Comparison of ENCODE assay signal across 29 cellular contexts in genomic region chr14:28299227-28299626, GRCh38.
"Had no signal": no experiment of that assay in that cellular context is flagged by ENCODE, and none has a peak within 500 bp of the region (broad histone marks: within the 10 kb centered on the region; RNA-seq: fewer than 3 reads in every experiment).

No MANE protein-coding gene starts in this region.

- H3K36me3 ChIP-seq: ascending aorta, cardiac muscle cell had no signal

- DNase-seq: activated B cell treated with CpG ODN at 0.5 μM for 24 hours; activated CD4-positive, alpha-beta memory T cell treated with anti-CD3 and anti-CD28 coated beads for 36 hours; activated CD4-positive, alpha-beta T cell treated with anti-CD3 and anti-CD28 coated beads for 4 hours; activated CD4-positive, alpha-beta T cell treated with anti-CD3 and anti-CD28 coated beads, Interleukin-2, amount 10 ng/mL, durations not matched to agents 24 days and 14 days; activated CD4-positive, alpha-beta T cell treated with anti-CD3 and anti-CD28 coated beads, Interleukin-2, amount 50 U/mL, for 1 hour; activated CD4-positive, alpha-beta T cell treated with anti-CD3 and anti-CD28 coated beads, Interleukin-2, amount 50 U/mL, for 4 hours; activated CD4-positive, CD25-positive, alpha-beta regulatory T cell treated with anti-CD3 and anti-CD28 coated beads, Interleukin-2, amount 50 U/mL, for 72 hours; activated CD8-positive, alpha-beta memory T cell treated with anti-CD3 and anti-CD28 coated beads, Interleukin-2, amount 50 U/mL, for 4 hours; activated CD8-positive, alpha-beta T cell treated with anti-CD3 and anti-CD28 coated beads for 36 hours; activated effector memory CD4-positive, alpha-beta T cell treated with anti-CD3 and anti-CD28 coated beads, Interleukin-2, amount 50 U/mL, for 16 hours; activated gamma-delta T cell treated with Interleukin-2 at 50 U/mL for 16 hours; activated naive CD4-positive, alpha-beta T cell; activated naive CD4-positive, alpha-beta T cell treated with anti-CD3 and anti-CD28 coated beads for 36 hours; activated naive CD4-positive, alpha-beta T cell treated with anti-CD3 and anti-CD28 coated beads, Interleukin-2, amount 50 U/mL, for 16 hours; activated naive CD8-positive, alpha-beta T cell treated with anti-CD3 and anti-CD28 coated beads for 36 hours; activated T-cell treated with anti-CD3 and anti-CD28 coated beads for 4 hours; activated T-cell treated with anti-CD3 and anti-CD28 coated beads, Interleukin-2, amount 50 U/mL, for 1 hour; activated T-cell treated with anti-CD3 and anti-CD28 coated beads, Interleukin-2, amount 50 U/mL, for 4 hours; activated T-cell treated with anti-CD3 and anti-CD28 coated beads, Interleukin-2, amount 50 U/mL, for 72 hours; caudate nucleus; cerebellar nuclear complex; T-helper 1 cell; T-helper 2 cell; T-helper 9 cell had no signal

- ATAC-seq: activated CD8-positive, alpha-beta T cell treated with anti-CD3 and anti-CD28 coated beads for 36 hours; activated naive CD4-positive, alpha-beta T cell treated with anti-CD3 and anti-CD28 coated beads, Interleukin-2, amount 50 U/mL, for 72 hours; activated T-cell treated with anti-CD3 and anti-CD28 coated beads, Interleukin-2, amount 50 U/mL, for 4 hours; activated T-cell treated with anti-CD3 and anti-CD28 coated beads, Interleukin-2, amount 50 U/mL, for 72 hours; activated T-helper 17 cell treated with anti-CD3 and anti-CD28 coated beads, Interleukin-2, amount 50 U/mL, for 72 hours had no signal

- H3K27me3 ChIP-seq: ascending aorta, cardiac muscle cell had no signal

- H3K4me1 ChIP-seq: ascending aorta had no signal

- H3K9me3 ChIP-seq: ascending aorta had no signal

- H3K27ac ChIP-seq: ascending aorta, cardiac muscle cell, VCaP had no signal

- H3K4me3 ChIP-seq: ascending aorta, cardiac muscle cell had no signal
